2 cellular contexts compared by ENCODE assay signal in genomic region chr22:41593336-41593960, GRCh38. TPM values are rescaled to one million over a fixed set of nuclear protein-coding genes. Genes with fewer than 3 reads are reported as not detected.
"Had no signal": no experiment of that assay in that cellular context is flagged by ENCODE, and none has a peak within 500 bp of the region (broad histone marks: within the 10 kb centered on the region; RNA-seq: fewer than 3 reads in every experiment).

No MANE protein-coding gene starts in this region.

RNA-seq across cellular contexts. Expression of gene CSDC2, which starts 32.6 kb away (rescaled TPM):
- total RNA-seq: GM23248 had no signal
- polyA plus RNA-seq: IgD-negative memory B cell had no signal
